8 cellular contexts compared by ENCODE assay signal in genomic region chr20:844473-845225, GRCh38. TPM values are rescaled to one million over a fixed set of nuclear protein-coding genes. Genes with fewer than 3 reads are reported as not detected.
DNase-seq lines count a peak whose midpoint lies in the region; ATAC-seq, FAIRE-seq and TF ChIP-seq lines count a peak whose summit lies in the region.

No MANE protein-coding gene starts in this region.

- H3K56ac ChIP-seq in H1 (replicated peaks; ENCODE audit: insufficient read length, low read depth, low read length): no peak overlapping the region

- POLR2A ChIA-PET in H1 (lab: Charles Lee; ENCODE audit: partially characterized antibody): interaction anchor here (1.1 to 1.6 kb wide), 7 partner anchors 11 to 111 kb away, joined by 3 to 5 read pairs (median 3); partner anchors contain the start of gene FAM110A

- WGBS in H1 (ENCODE audit: extremely low coverage in 1 of 2, insufficient coverage in 1 of 2, insufficient read length in 1 of 2, insufficient replicate concordance in 2 of 2, low coverage in 1 of 2, low lambda C conversion rate in 2 of 2, missing lambda C conversion rate in 1 of 2), 2 experiments: 7% methylated on average over 19 of the region's 47 CpGs; no CpG with 5 or more reads in 1 of the 2 experiments
- WGBS in mesodermal cell (ENCODE audit: insufficient coverage in 2 of 2), 2 experiments: 10 to 16% methylated on average over 27 to 39 of the region's 47 CpGs

- CTCF ChIA-PET in H1 (lab: Charles Lee; ENCODE audit: partially characterized antibody): interaction anchor here (0.6 to 2.5 kb wide), 7 partner anchors 9 to 112 kb away, joined by 3 to 7 read pairs (median 3); no protein-coding TSS in a partner anchor

- H3K27ac ChIP-seq in H1 (ENCODE audit: low read depth, low read length) (no peak overlapping the region), mesodermal cell (ENCODE audit: low read depth, low read length, severe bottlenecking) (peak overlapping the region; percentile 59)

- H4K5ac ChIP-seq in H1 (ENCODE audit: insufficient read length, low read depth, low read length): no peak overlapping the region

- peak overlapping the region; percentile 78 for H4K8ac ChIP-seq in H1 (ENCODE audit: extremely low read depth, insufficient read depth, low read length)

- no peak for TF ChIP-seq EP300 in H1 (IDR thresholded peaks at IDR 0.05; ENCODE audit: borderline replicate concordance in 1 of 2, low read depth in 2 of 2, low read length in 2 of 2)

- H3K4me3 ChIP-seq in BE2C (ENCODE audit: low read depth, low read length) (peak overlapping the region; percentile 60), H1 (ENCODE audit: extremely low read depth in 1 of 4, insufficient read depth in 2 of 4, low read depth in 3 of 4, low read length in 4 of 4) (peak overlapping the region; percentile 43 to 76 (median 58)), mesodermal cell (ENCODE audit: extremely low read depth, insufficient read depth, low read length, poor library complexity, severe bottlenecking) (peak overlapping the region; percentile 35)

- DNase-seq in BE2C: peak; percentile 90
- peak; percentile 99 for DNase-seq in NCI-H748 (lab: John Stamatoyannopoulos, UW; ENCODE audit: unreplicated experiment)
- DNase-seq in activated CD8-positive, alpha-beta memory T cell treated with anti-CD3 and anti-CD28 coated beads for 48 hours (ENCODE audit: low read depth in 2 of 3, low spot score in 2 of 3): peak in 2 of 3 experiments; percentile 57 to 67
- DNase-seq in H1 (ENCODE audit: low read depth in 1 of 2, low spot score in 2 of 2): peak; percentile 67 to 85
- DNase-seq in stimulated activated CD8-positive, alpha-beta memory T cell treated with anti-CD3 and anti-CD28 coated beads, Interleukin-12 subunit alpha, Interleukin-12 subunit beta, amount 100 ng/mL, for 4 hours (ENCODE audit: low read depth): peak; percentile 78

- H3K4ac ChIP-seq in H1 (replicated peaks; ENCODE audit: insufficient read length, low read depth, low read length): peak overlapping the region; percentile 59

- peak overlapping the region; percentile 65 for H4K91ac ChIP-seq in H1 (replicated peaks; ENCODE audit: insufficient read length, low read length)

- no peak overlapping the region for H2BK20ac ChIP-seq in H1 (ENCODE audit: low read length)

- no peak overlapping the region for H3K9ac ChIP-seq in H1 (replicated peaks in 1 of 4; ENCODE audit: extremely low read depth in 1 of 4, low read depth in 3 of 4, low read length in 3 of 4)

- ATAC-seq in GM19328 (IDR thresholded peaks at IDR 0.05; ENCODE audit: unreplicated experiment): peak; percentile 93
- ATAC-seq in HG03442 (IDR thresholded peaks at IDR 0.05; ENCODE audit: unreplicated experiment): peak; percentile 94

- H2BK5ac ChIP-seq in H1 (ENCODE audit: low read depth, low read length): no peak overlapping the region

- no peak; a peak in 1 of 3 replicates for TF ChIP-seq POLR2A in H1 (IDR thresholded peaks at IDR 0.05; ENCODE audit: control extremely low read depth in 1 of 2, low read depth in 2 of 2, low read length in 2 of 2)

- H3K27me3 ChIP-seq in BE2C (no peaks in the 10 kb centered on the region), H1 (replicated peaks in 1 of 4; ENCODE audit: control insufficient read depth in 3 of 4, extremely low read depth in 1 of 4, insufficient read depth in 3 of 4, low read length in 3 of 4) (peaks cover 2 to 42% (median 35%) of the 10 kb centered on the region in 4 experiments)

- peak overlapping the region; percentile 79 to 84 for H3K4me2 ChIP-seq in H1 (ENCODE audit: insufficient read depth in 1 of 2, low read depth in 2 of 2, low read length in 2 of 2)

- H3K4me1 ChIP-seq in BE2C (no peaks in the 10 kb centered on the region; the same call in 1 of the 2 replicates), H1 (replicated peaks in 1 of 4; ENCODE audit: control insufficient read depth in 3 of 4, insufficient read depth in 4 of 4, low read length in 3 of 4) (peaks cover 3 to 35% (median 15%) of the 10 kb centered on the region in 4 experiments), mesodermal cell (ENCODE audit: control insufficient read depth, insufficient read depth, low read length, poor library complexity, severe bottlenecking) (peaks cover 21% of the 10 kb centered on the region)

- H3K23ac ChIP-seq in H1 (ENCODE audit: insufficient read length): no peak overlapping the region

- H3K18ac ChIP-seq in H1 (ENCODE audit: extremely low read depth, low read length): peak overlapping the region; percentile 60; the same call in 1 of the 2 replicates

- H2AK5ac ChIP-seq in H1 (ENCODE audit: low read depth, low read length): no peak overlapping the region

- TF ChIP-seq RAD21 in H1 (IDR thresholded peaks at IDR 0.05 in 1 of 2, conservative IDR thresholded peaks at IDR 0.05 in 1 of 2; ENCODE audit: low read depth in 2 of 2, low read length in 2 of 2): no peak

- no peaks in the 10 kb centered on the region; the same call in 1 of the 2 replicates for H3K79me1 ChIP-seq in H1 (ENCODE audit: low read depth, low read length)

- no peak overlapping the region for H2BK15ac ChIP-seq in H1 (ENCODE audit: low read length)

- H3K79me2 ChIP-seq in H1 (ENCODE audit: control insufficient read depth in 1 of 2, insufficient read depth in 2 of 2, low read length in 2 of 2): no peaks in the 10 kb centered on the region

- H2AFZ ChIP-seq in H1 (ENCODE audit: low read length): peak overlapping the region; percentile 60; the same call in 1 of the 2 replicates

- no peak for TF ChIP-seq CTCF in BE2C (IDR thresholded peaks at IDR 0.05; ENCODE audit: low read depth, low read length)
- no peak for TF ChIP-seq CTCF in H1 (IDR thresholded peaks at IDR 0.05; ENCODE audit: control extremely low read depth in 1 of 3, insufficient read depth in 1 of 3, low read depth in 1 of 3, low read length in 3 of 3)

- peaks cover 24% of the 10 kb centered on the region; the same call in 1 of the 2 replicates for H3K23me2 ChIP-seq in H1 (ENCODE audit: low read depth, low read length)

- H3K9me3 ChIP-seq in BE2C: no peaks in the 10 kb centered on the region
- no peaks in the 10 kb centered on the region for H3K9me3 ChIP-seq in H1 (ENCODE audit: insufficient read depth in 2 of 2, low read depth in 1 of 2, low read length in 1 of 2)
- H3K9me3 ChIP-seq in mesodermal cell (ENCODE audit: control insufficient read depth, low read length): no peaks in the 10 kb centered on the region

- H3K14ac ChIP-seq in H1 (ENCODE audit: insufficient read length): no peak overlapping the region

- H2BK12ac ChIP-seq in H1 (ENCODE audit: low read depth, low read length): no peak overlapping the region

- FAIRE-seq in H1 (lab: Jason Lieb, UNC): peak; percentile 57

- H3K36me3 ChIP-seq in BE2C (no peaks in the 10 kb centered on the region), H1 (ENCODE audit: control insufficient read depth in 2 of 4, insufficient read depth in 4 of 4, low read length in 3 of 4) (no peaks in the 10 kb centered on the region), mesodermal cell (ENCODE audit: control insufficient read depth, insufficient read depth, low read length) (no peaks in the 10 kb centered on the region)

- peaks cover 7 to 19% of the 10 kb centered on the region in 2 experiments for H4K20me1 ChIP-seq in H1 (replicated peaks in 1 of 2; ENCODE audit: control insufficient read depth in 1 of 2, insufficient read depth in 2 of 2, low read length in 2 of 2)

- H2BK120ac ChIP-seq in H1 (replicated peaks; ENCODE audit: low read depth, low read length): no peak overlapping the region

TF ChIP-seq in H1, 55 proteins besides CTCF, POLR2A, EP300 and RAD21 (continues in another document):
- TF ChIP-seq GTF2F1 (IDR thresholded peaks at IDR 0.05; ENCODE audit: borderline replicate concordance, low read depth, low read length): no peak
- TF ChIP-seq SAP30 (IDR thresholded peaks at IDR 0.05; ENCODE audit: insufficient read depth, insufficient replicate concordance, low read length): no peak
- no peak for TF ChIP-seq RBBP5 (IDR thresholded peaks at IDR 0.05; ENCODE audit: borderline replicate concordance, low read depth, low read length)
- TF ChIP-seq EZH2 (IDR thresholded peaks at IDR 0.05; ENCODE audit: low read depth, low read length, severe bottlenecking): peak; percentile 16
- TF ChIP-seq CHD1 (IDR thresholded peaks at IDR 0.05; ENCODE audit: low read depth, low read length): no peak
- peak; percentile 57 for TF ChIP-seq ASH2L (IDR thresholded peaks at IDR 0.05; ENCODE audit: low read length)
- TF ChIP-seq ATF3 (IDR thresholded peaks at IDR 0.05; ENCODE audit: insufficient read depth, low read depth, low read length): no peak
- peak; percentile 87 for TF ChIP-seq MAX (IDR thresholded peaks at IDR 0.05)
- no peak for TF ChIP-seq GABPA (IDR thresholded peaks at IDR 0.05; ENCODE audit: borderline replicate concordance, insufficient read depth, low read length)
- no peak for TF ChIP-seq HDAC6 (IDR thresholded peaks at IDR 0.05; ENCODE audit: low read depth, low read length)
- 0 out of 2 replicates have a peak, but pooled peaks have one; percentile 9 for TF ChIP-seq YY1 (IDR thresholded peaks at IDR 0.05; ENCODE audit: low read depth, low read length)
- peak; percentile 83 for TF ChIP-seq E2F6 (IDR thresholded peaks at IDR 0.05)

RNA-seq across cellular contexts. Expression of gene FAM110A, which starts 11.1 kb away (rescaled TPM):
- 6.5 TPM for polyA plus RNA-seq in BE2C (2012; ENCODE audit: insufficient read depth, insufficient read length, low read depth)
- total RNA-seq in H1 (2021; fragmentation: NEBNext Ultra II Directional; extraction: Animal tissue kit (Norgen Biotek cat#: 25700)): 10.9 and 13.1 TPM in 2 replicates
- polyA plus RNA-seq in H1 (2011; rRNA removed): 10.1 and 18.5 TPM in 2 replicates
- polyA plus RNA-seq in H1 (2011; cell fraction: cytosol; rRNA removed): 9.7 TPM
- 15.1 TPM for polyA plus RNA-seq in H1 (2011; cell fraction: nucleus; rRNA removed)
- polyA plus RNA-seq in H1 (2012, experiment 1 of 2): 4.4 to 8.9 TPM (median 8.4 TPM) in 4 replicates
- polyA plus RNA-seq in H1 (2012, experiment 2 of 2): 9.9 TPM
- 10.3 TPM for polyA plus RNA-seq in H1 (2013, experiment 1 of 2)
- polyA plus RNA-seq in H1 (2013, experiment 2 of 2): 10.5 TPM
- polyA minus RNA-seq in H1 (2011; rRNA and poly(A)+ RNA removed): 1.7 and 3.0 TPM in 2 replicates
- polyA minus RNA-seq in H1 (2011; cell fraction: cytosol; rRNA and poly(A)+ RNA removed): 3.0 TPM
- polyA minus RNA-seq in H1 (2011; cell fraction: nucleus; rRNA and poly(A)+ RNA removed): 7.3 TPM
- polyA plus RNA-seq in mesodermal cell (2013, experiment 1 of 2): 7.0 TPM
- 5.3 TPM for polyA plus RNA-seq in mesodermal cell (2013, experiment 2 of 2)
